ENCODE assay signal across 8 cellular contexts in genomic region chr5:36777105-36777757, GRCh38.
A peak's percentile ranks its signal among the peaks of the same experiment; 100 is the strongest.
DNase-seq lines count a peak whose midpoint lies in the region; ATAC-seq, FAIRE-seq and TF ChIP-seq lines count a peak whose summit lies in the region.

No MANE protein-coding gene starts in this region.

- H2AFZ ChIP-seq in GM12878 (ENCODE audit: control insufficient read depth, low read depth, low read length) = no peak overlapping the region

- no peak overlapping the region for H3K4me3 ChIP-seq in GM12878

- CTCF ChIA-PET in GM12878 (lab: Yijun Ruan, JAX) = no interaction called here

- H3K4me1 ChIP-seq in GM12878 (ENCODE audit: control insufficient read depth, insufficient read depth, low read length) = no peaks in the 10 kb centered on the region

- intact Hi-C loops in GM12878 (cut with micrococcal nuclease; ENCODE audit: unreplicated experiment) = no loop called here

- SMC1A ChIA-PET in GM12878 (lab: Charles Lee; ENCODE audit: uncharacterized antibody, unreplicated experiment) = no interaction called here

- no peak for TF ChIP-seq RAD21 in GM12878 (IDR thresholded peaks at IDR 0.05; ENCODE audit: insufficient read depth, low read depth, low read length)

- no peak for TF ChIP-seq EP300 in GM12878 (IDR thresholded peaks at IDR 0.05; ENCODE audit: borderline replicate concordance in 1 of 2, control insufficient read depth in 1 of 2, low read depth in 2 of 2, low read length in 2 of 2)

- no peak for FAIRE-seq in GM12878 (lab: Jason Lieb, UNC)

- H3K27me3 ChIP-seq in GM12878 (replicated peaks in 1 of 2; ENCODE audit: control insufficient read depth in 2 of 2, insufficient read depth in 2 of 2, low read length in 1 of 2) = no peaks in the 10 kb centered on the region; a peak in 1 of 4 replicates

- H3K9me3 Mint-ChIP-seq in mesothelial cell of epicardium = peaks cover 11% of the 10 kb centered on the region

- BruUV-seq in GM12878 (replicated peaks; lab: Mats Ljungman, UMichigan) = no TSS peak

- H3K36me3 ChIP-seq in GM12878 (ENCODE audit: control insufficient read depth in 2 of 2, insufficient read depth in 2 of 2, low read length in 1 of 2) = no peaks in the 10 kb centered on the region

- TF ChIP-seq CTCF in C4-2B (conservative IDR thresholded peaks at IDR 0.05) (peak; percentile 68), GM12878 (IDR thresholded peaks at IDR 0.05 in 2 of 3, conservative IDR thresholded peaks at IDR 0.05 in 1 of 3; ENCODE audit: control insufficient read depth in 2 of 3, extremely low read depth in 1 of 3, insufficient read depth in 1 of 3, low read depth in 3 of 3, low read length in 3 of 3) (peak; percentile 8 to 23 (median 11); a peak in 2 of 6 replicates), mesothelial cell of epicardium (IDR thresholded peaks at IDR 0.05; ENCODE audit: unreplicated experiment) (no peak)

- H3K27ac Mint-ChIP-seq in mesothelial cell of epicardium = no peak overlapping the region

- POLR2A ChIA-PET in GM12878 (lab: Charles Lee) = no interaction called here

- H3K4me2 ChIP-seq in GM12878 (ENCODE audit: control insufficient read depth, insufficient read depth) = no peak overlapping the region

- no peak overlapping the region for H3K9ac ChIP-seq in GM12878 (ENCODE audit: control insufficient read depth, insufficient read depth, low read length)

- peak; percentile 54 for DNase-seq in KBM-7
- no peak for DNase-seq in GM12878 (ENCODE audit: low read depth, low spot score)
- no peak for DNase-seq in left lobe of liver (ENCODE audit: low spot score)
- DNase-seq in activated T-cell treated with anti-CD3 and anti-CD28 coated beads, Interleukin-2, amount 50 U/mL, for 1 hour = no peak
- no peak for DNase-seq in GM19238 (ENCODE audit: insufficient read length, low spot score)
- DNase-seq in NCI-H226 = no peak
- DNase-seq in mesothelial cell of epicardium (ENCODE audit: low spot score in 2 of 2, unreplicated experiment in 2 of 2) = no peak

- H3K9me3 ChIP-seq in GM12878 (replicated peaks; ENCODE audit: control insufficient read depth, insufficient read depth, low read length) = no peaks in the 10 kb centered on the region; the same call in 2 of the 3 replicates

- H3K27ac ChIP-seq in C4-2B = no peak overlapping the region
- no peak overlapping the region for H3K27ac ChIP-seq in GM12878 (ENCODE audit: control insufficient read depth, insufficient read depth)

- no peaks in the 10 kb centered on the region for H3K79me2 ChIP-seq in GM12878 (ENCODE audit: control insufficient read depth, insufficient read depth, low read length)

- H3K36me3 Mint-ChIP-seq in mesothelial cell of epicardium = no peaks in the 10 kb centered on the region

- no peaks in the 10 kb centered on the region for H3K27me3 Mint-ChIP-seq in mesothelial cell of epicardium (ENCODE audit: low read depth)

- ATAC-seq in GM12878 (no peak), left lobe of liver (peak; percentile 96)

- peaks cover 1% of the 10 kb centered on the region for H3K4me1 Mint-ChIP-seq in mesothelial cell of epicardium

- no peak overlapping the region for H3K4me3 Mint-ChIP-seq in mesothelial cell of epicardium

- H4K20me1 ChIP-seq in GM12878 (ENCODE audit: control insufficient read depth, insufficient read depth) = no peaks in the 10 kb centered on the region

- no peak for TF ChIP-seq POLR2A in GM12878 (IDR thresholded peaks at IDR 0.05; ENCODE audit: low read depth, low read length)

- in situ Hi-C loops in KBM-7 (cut with MboI; ENCODE audit: low pct_unique_long_range_greater_than_20kb, low sequenced_read_pairs) = no loop called here
- in situ Hi-C loops in GM12878 (cut with MboI) = no loop called here

- RAD21 ChIA-PET in GM12878 (lab: Charles Lee; ENCODE audit: unreplicated experiment) = interaction anchor here (0.8 kb wide), 1 partner anchor 41 kb away, joined by 7 read pairs; no protein-coding TSS in a partner anchor

- WGBS in GM12878 (ENCODE audit: insufficient coverage, insufficient replicate concordance, low lambda C conversion rate, missing lambda C conversion rate) = 27% methylated on average over 5 of the region's 5 CpGs

TF ChIP-seq in GM12878, 131 proteins besides CTCF, POLR2A, EP300 and RAD21:
- TF ChIP-seq SUZ12 (IDR thresholded peaks at IDR 0.05; ENCODE audit: unreplicated experiment) = no peak
- no peak for TF ChIP-seq GABPA (IDR thresholded peaks at IDR 0.05; ENCODE audit: low read depth)
- TF ChIP-seq SPI1 (IDR thresholded peaks at IDR 0.05; ENCODE audit: borderline replicate concordance, insufficient read depth, low read depth, low read length) = no peak
- TF ChIP-seq CUX1 (IDR thresholded peaks at IDR 0.05; ENCODE audit: insufficient replicate concordance, low read depth, low read length) = no peak
- TF ChIP-seq, protein P1, sequence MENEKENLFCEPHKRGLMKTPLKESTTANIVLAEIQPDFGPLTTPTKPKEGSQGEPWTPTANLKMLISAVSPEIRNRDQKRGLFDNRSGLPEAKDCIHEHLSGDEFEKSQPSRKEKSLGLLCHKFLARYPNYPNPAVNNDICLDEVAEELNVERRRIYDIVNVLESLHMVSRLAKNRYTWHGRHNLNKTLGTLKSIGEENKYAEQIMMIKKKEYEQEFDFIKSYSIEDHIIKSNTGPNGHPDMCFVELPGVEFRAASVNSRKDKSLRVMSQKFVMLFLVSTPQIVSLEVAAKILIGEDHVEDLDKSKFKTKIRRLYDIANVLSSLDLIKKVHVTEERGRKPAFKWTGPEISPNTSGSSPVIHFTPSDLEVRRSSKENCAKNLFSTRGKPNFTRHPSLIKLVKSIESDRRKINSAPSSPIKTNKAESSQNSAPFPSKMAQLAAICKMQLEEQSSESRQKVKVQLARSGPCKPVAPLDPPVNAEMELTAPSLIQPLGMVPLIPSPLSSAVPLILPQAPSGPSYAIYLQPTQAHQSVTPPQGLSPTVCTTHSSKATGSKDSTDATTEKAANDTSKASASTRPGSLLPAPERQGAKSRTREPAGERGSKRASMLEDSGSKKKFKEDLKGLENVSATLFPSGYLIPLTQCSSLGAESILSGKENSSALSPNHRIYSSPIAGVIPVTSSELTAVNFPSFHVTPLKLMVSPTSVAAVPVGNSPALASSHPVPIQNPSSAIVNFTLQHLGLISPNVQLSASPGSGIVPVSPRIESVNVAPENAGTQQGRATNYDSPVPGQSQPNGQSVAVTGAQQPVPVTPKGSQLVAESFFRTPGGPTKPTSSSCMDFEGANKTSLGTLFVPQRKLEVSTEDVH (IDR thresholded peaks at IDR 0.05; ENCODE audit: low read depth, partially characterized antibody) = no peak
